20 cellular contexts compared by ENCODE assay signal in the genomic region with DNA sequence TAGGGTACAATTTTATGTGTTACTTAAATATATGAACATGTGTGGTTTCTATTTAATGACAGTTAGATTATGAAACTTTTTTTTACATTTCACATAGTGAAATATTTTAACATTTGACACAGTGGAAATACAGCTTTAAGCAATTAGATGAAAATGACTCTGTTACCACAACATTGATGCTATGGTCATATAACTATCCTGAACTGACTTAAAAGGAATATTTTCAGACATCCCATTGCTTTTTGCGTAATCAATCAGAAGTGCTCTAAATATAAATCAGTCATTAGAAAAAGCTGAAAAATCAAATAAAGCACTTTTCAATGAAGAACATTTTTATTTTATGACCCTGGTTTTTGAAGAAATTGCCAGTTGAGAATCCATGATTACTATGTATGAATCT.
"Had no signal": no experiment of that assay in that cellular context is flagged by ENCODE, and none has a peak within 500 bp of the region (broad histone marks: within the 10 kb centered on the region; RNA-seq: fewer than 3 reads in every experiment).

No MANE protein-coding gene starts in this region.

- H3K4me3 ChIP-seq: coronary artery, dorsolateral prefrontal cortex, esophagus muscularis mucosa, gastrocnemius medialis, heart right ventricle, left lung, lower lobe of right lung, mucosa of descending colon had no signal

- H3K36me3 Mint-ChIP-seq: mesothelial cell of epicardium, naive B cell had no signal

- H3K4me1 Mint-ChIP-seq: naive B cell had no signal

- ATAC-seq: gastrocnemius medialis, heart right ventricle, left cardiac atrium, left lung, left ventricle myocardium superior, lower lobe of right lung, mucosa of descending colon had no signal

- H3K9me3 ChIP-seq: esophagus muscularis mucosa, gastrocnemius medialis, heart right ventricle, left lung, lower lobe of right lung, mucosa of descending colon had no signal

- H3K4me3 Mint-ChIP-seq: mesothelial cell of epicardium, naive B cell had no signal

- H3K27me3 ChIP-seq: esophagus muscularis mucosa, gastrocnemius medialis, heart right ventricle, left lung had no signal

- DNase-seq: dermis blood vessel endothelial cell; dorsolateral prefrontal cortex; effector CD4-positive, alpha-beta T cell; effector memory CD4-positive, alpha-beta T cell; foreskin melanocyte; gastrocnemius medialis; glutamatergic neuron; head of caudate nucleus; heart right ventricle; hippocampal formation; left cardiac atrium; left lung; left ventricle myocardium superior; lower lobe of right lung; mesenchymal stem cell; mucosa of descending colon; naive B cell had no signal

- H3K27ac Mint-ChIP-seq: mesothelial cell of epicardium, naive B cell had no signal

- H3K4me1 ChIP-seq: esophagus muscularis mucosa, gastrocnemius medialis, heart right ventricle, left lung, lower lobe of right lung had no signal

- H3K27ac ChIP-seq: coronary artery, dorsolateral prefrontal cortex, esophagus muscularis mucosa, gastrocnemius medialis, heart right ventricle, left lung, lower lobe of right lung had no signal

- H3K36me3 ChIP-seq: esophagus muscularis mucosa, gastrocnemius medialis, heart right ventricle, left lung, lower lobe of right lung had no signal
